Comparison of ENCODE assay signal across 22 cellular contexts in the genomic region with DNA sequence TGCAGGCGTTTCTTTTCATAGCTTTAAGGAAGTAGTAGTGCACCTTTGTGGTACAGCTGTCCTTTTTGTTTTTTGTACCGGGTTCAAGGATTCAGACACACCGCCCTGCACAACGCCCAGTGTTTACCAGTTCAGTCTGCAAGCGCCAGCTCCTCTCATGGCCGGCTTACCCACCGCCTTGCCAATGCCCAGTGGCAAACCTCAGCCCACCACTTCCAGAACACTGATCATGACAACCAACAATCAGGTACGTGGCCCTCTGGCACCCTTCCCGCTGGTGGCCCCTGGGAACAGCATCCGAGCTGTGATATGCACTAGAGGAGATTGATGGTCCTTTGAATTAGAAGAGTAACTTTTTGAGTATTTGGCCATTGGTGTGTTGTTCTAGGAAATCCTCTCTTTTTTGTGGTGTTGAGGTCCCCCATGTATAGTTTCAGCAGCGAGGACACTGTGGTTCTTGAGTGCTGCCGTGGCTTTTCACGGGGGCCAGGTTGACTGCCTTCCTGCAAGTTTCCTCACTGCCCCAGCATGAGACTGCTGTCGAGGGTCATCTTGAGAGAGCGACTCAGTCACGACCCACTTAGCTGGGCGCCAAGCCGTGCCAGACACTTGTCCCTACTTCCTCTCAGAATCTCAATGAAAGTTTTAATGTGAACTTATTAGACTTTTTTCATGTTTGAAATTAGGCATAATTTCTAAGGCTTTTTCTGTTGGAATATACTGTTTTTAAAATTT. TPM values are rescaled to one million over a fixed set of nuclear protein-coding genes. Genes with fewer than 3 reads are reported as not detected.
DNase-seq lines count a peak whose midpoint lies in the region; ATAC-seq and TF ChIP-seq lines count a peak whose summit lies in the region.
"Had no signal": no experiment of that assay in that cellular context is flagged by ENCODE, and none has a peak within 500 bp of the region (broad histone marks: within the 10 kb centered on the region; RNA-seq: fewer than 3 reads in every experiment).

No MANE protein-coding gene starts in this region.

- no peak overlapping the region for H3K4me3 ChIP-seq in trophoblast cell (ENCODE audit: low read depth, low read length)
- H3K4me3 ChIP-seq in suprapubic skin: no peak overlapping the region
- H3K4me3 ChIP-seq: BLaER1, GM23248 had no signal

- intact Hi-C loops in activated naive CD4-positive, alpha-beta T cell treated with anti-CD3 and anti-CD28 coated beads for 36 hours (cut with micrococcal nuclease): no loop called here

- H4K12ac ChIP-seq in trophoblast cell (ENCODE audit: low read depth, low read length): no peak overlapping the region

- CTCF ChIA-PET in activated naive CD4-positive, alpha-beta T cell treated with anti-CD3 and anti-CD28 coated beads for 36 hours (lab: Charles Lee): no interaction called here
- CTCF ChIA-PET in activated CD8-positive, alpha-beta T cell treated with anti-CD3 and anti-CD28 coated beads, Interleukin-2, amount 10 ng/mL, durations not matched to agents 7 days and 5 days (lab: Charles Lee): no interaction called here

- no peak overlapping the region for H3K14ac ChIP-seq in trophoblast cell (ENCODE audit: low read length)

- peak; percentile 3 for DNase-seq in activated naive CD4-positive, alpha-beta T cell treated with anti-CD3 and anti-CD28 coated beads, Interleukin-2, amount 50 U/mL, for 16 hours
- no peak for DNase-seq in activated naive CD4-positive, alpha-beta T cell treated with anti-CD3 and anti-CD28 coated beads for 36 hours
- no peak for DNase-seq in activated CD8-positive, alpha-beta T cell treated with anti-CD3 and anti-CD28 coated beads, Interleukin-2, amount 10 ng/mL, durations not matched to agents 7 days and 5 days
- DNase-seq in trophoblast cell: no peak
- peak; percentile 37 to 60 for DNase-seq in suprapubic skin (ENCODE audit: low spot score in 2 of 2)
- no peak for DNase-seq in DMS153 (lab: John Stamatoyannopoulos, UW)
- no peak for DNase-seq in Kasumi-1 (lab: John Stamatoyannopoulos, UW)
- DNase-seq: CD4-positive, CD25-positive, alpha-beta regulatory T cell; GM23248; H7; Karpas-422; NCI-H1092 treated with DMSO at 0.1 percent for 48 hours; NCI-H1436; NCI-H187; NCI-H2171 treated with DMSO at 0.1 percent for 48 hours; NCI-H345; NCI-H526; SHP77 treated with DMSO at 0.1 percent for 48 hours had no signal

- H3K4me3 Mint-ChIP-seq in activated naive CD4-positive, alpha-beta T cell treated with anti-CD3 and anti-CD28 coated beads for 36 hours: no peak overlapping the region
- H3K4me3 Mint-ChIP-seq in activated CD8-positive, alpha-beta T cell treated with anti-CD3 and anti-CD28 coated beads, Interleukin-2, amount 10 ng/mL, durations not matched to agents 7 days and 5 days: no peak overlapping the region
- H3K4me3 Mint-ChIP-seq: CD4-positive, CD25-positive, alpha-beta regulatory T cell had no signal

- no peak overlapping the region for H2BK5ac ChIP-seq in trophoblast cell (ENCODE audit: low read depth, low read length, poor library complexity)

- H3K27ac Mint-ChIP-seq in activated naive CD4-positive, alpha-beta T cell treated with anti-CD3 and anti-CD28 coated beads for 36 hours: no peak overlapping the region
- peak overlapping the region; percentile 44 for H3K27ac Mint-ChIP-seq in activated CD8-positive, alpha-beta T cell treated with anti-CD3 and anti-CD28 coated beads, Interleukin-2, amount 10 ng/mL, durations not matched to agents 7 days and 5 days

- H3K23ac ChIP-seq in trophoblast cell (ENCODE audit: low read length): no peak overlapping the region

- no peaks in the 10 kb centered on the region for H3K9me3 Mint-ChIP-seq in activated naive CD4-positive, alpha-beta T cell treated with anti-CD3 and anti-CD28 coated beads for 36 hours
- no peaks in the 10 kb centered on the region for H3K9me3 Mint-ChIP-seq in activated CD8-positive, alpha-beta T cell treated with anti-CD3 and anti-CD28 coated beads, Interleukin-2, amount 10 ng/mL, durations not matched to agents 7 days and 5 days (ENCODE audit: insufficient read depth)
- H3K9me3 Mint-ChIP-seq: CD4-positive, CD25-positive, alpha-beta regulatory T cell had no signal

- H2AFZ ChIP-seq in trophoblast cell (ENCODE audit: insufficient read depth, low read length, poor library complexity): no peak overlapping the region
- H2AFZ ChIP-seq: GM23248 had no signal

- no peak for TF ChIP-seq EP300 in suprapubic skin (IDR thresholded peaks at IDR 0.05)

- WGBS in trophoblast cell (ENCODE audit: extremely low coverage, insufficient coverage, insufficient read length): no CpG with 5 or more reads among the region's 18 CpGs
- 93% methylated on average over 18 of the region's 18 CpGs for WGBS in suprapubic skin

- no peak for TF ChIP-seq POLR2A in suprapubic skin (IDR thresholded peaks at IDR 0.05)

- no peak overlapping the region for H4K91ac ChIP-seq in trophoblast cell (ENCODE audit: low read depth, low read length)

- no peak overlapping the region for H2BK120ac ChIP-seq in trophoblast cell (ENCODE audit: insufficient read depth, low read length, poor library complexity)

- no peak overlapping the region for H2AK5ac ChIP-seq in trophoblast cell (ENCODE audit: low read length)

- H3K36me3 Mint-ChIP-seq in activated naive CD4-positive, alpha-beta T cell treated with anti-CD3 and anti-CD28 coated beads for 36 hours (ENCODE audit: low read depth): peaks cover 61% of the 10 kb centered on the region
- peaks cover 76% of the 10 kb centered on the region for H3K36me3 Mint-ChIP-seq in activated CD8-positive, alpha-beta T cell treated with anti-CD3 and anti-CD28 coated beads, Interleukin-2, amount 10 ng/mL, durations not matched to agents 7 days and 5 days (ENCODE audit: low read depth)

- H3K4me1 ChIP-seq in trophoblast cell (ENCODE audit: control insufficient read depth in 1 of 2, insufficient read depth in 2 of 2, low read length in 2 of 2) (no peaks in the 10 kb centered on the region), suprapubic skin (no peaks in the 10 kb centered on the region)
- H3K4me1 ChIP-seq: BLaER1 had no signal

- H3K27me3 ChIP-seq in trophoblast cell (ENCODE audit: insufficient read depth, low read length): no peaks in the 10 kb centered on the region
- H3K27me3 ChIP-seq in suprapubic skin: no peaks in the 10 kb centered on the region
- H3K27me3 ChIP-seq: BLaER1 had no signal

- peaks cover 2% of the 10 kb centered on the region for H3K4me1 Mint-ChIP-seq in activated naive CD4-positive, alpha-beta T cell treated with anti-CD3 and anti-CD28 coated beads for 36 hours (ENCODE audit: low read depth)
- H3K4me1 Mint-ChIP-seq in activated CD8-positive, alpha-beta T cell treated with anti-CD3 and anti-CD28 coated beads, Interleukin-2, amount 10 ng/mL, durations not matched to agents 7 days and 5 days (ENCODE audit: low read depth): peaks cover 17% of the 10 kb centered on the region

- no peaks in the 10 kb centered on the region for H3K79me1 ChIP-seq in trophoblast cell (ENCODE audit: low read length)

- H4K8ac ChIP-seq in trophoblast cell (ENCODE audit: low read depth, low read length): no peak overlapping the region

- peaks cover 64 to 73% of the 10 kb centered on the region in 2 experiments for H3K36me3 ChIP-seq in trophoblast cell (ENCODE audit: control insufficient read depth in 1 of 2, insufficient read depth in 2 of 2, low read length in 2 of 2)
- H3K36me3 ChIP-seq in suprapubic skin: peaks cover 81% of the 10 kb centered on the region

- no peak overlapping the region for H3K27ac ChIP-seq in trophoblast cell (ENCODE audit: low read depth, low read length)
- no peak overlapping the region for H3K27ac ChIP-seq in suprapubic skin
- H3K27ac ChIP-seq: BLaER1, GM23248, RWPE1 had no signal

- POLR2A ChIA-PET in activated CD8-positive, alpha-beta T cell treated with anti-CD3 and anti-CD28 coated beads, Interleukin-2, amount 10 ng/mL, durations not matched to agents 7 days and 5 days (lab: Charles Lee): no interaction called here

- no peaks in the 10 kb centered on the region for H3K27me3 Mint-ChIP-seq in activated naive CD4-positive, alpha-beta T cell treated with anti-CD3 and anti-CD28 coated beads for 36 hours (ENCODE audit: low read depth)
- no peaks in the 10 kb centered on the region for H3K27me3 Mint-ChIP-seq in activated CD8-positive, alpha-beta T cell treated with anti-CD3 and anti-CD28 coated beads, Interleukin-2, amount 10 ng/mL, durations not matched to agents 7 days and 5 days (ENCODE audit: low read depth)
- H3K27me3 Mint-ChIP-seq: CD4-positive, CD25-positive, alpha-beta regulatory T cell had no signal

- H2BK12ac ChIP-seq in trophoblast cell (ENCODE audit: low read length): no peak overlapping the region

- no peak overlapping the region for H3K4ac ChIP-seq in trophoblast cell (ENCODE audit: low read depth, low read length)

- no peak for ATAC-seq in activated CD8-positive, alpha-beta T cell treated with anti-CD3 and anti-CD28 coated beads, Interleukin-2, amount 10 ng/mL, durations not matched to agents 7 days and 5 days
- ATAC-seq in GM19023 (IDR thresholded peaks at IDR 0.05; ENCODE audit: unreplicated experiment): no peak
- ATAC-seq: HepG2 had no signal

- no peak overlapping the region for H3K4me2 ChIP-seq in trophoblast cell (ENCODE audit: low read length)
- H3K4me2 ChIP-seq: BLaER1 had no signal

- peak overlapping the region; percentile 30 for H3K9ac ChIP-seq in trophoblast cell (ENCODE audit: low read length)
- H3K9ac ChIP-seq: BLaER1, GM23248 had no signal

- peaks cover 2% of the 10 kb centered on the region for H3K9me3 ChIP-seq in trophoblast cell (ENCODE audit: insufficient read depth, low read depth, low read length)
- H3K9me3 ChIP-seq in suprapubic skin: no peaks in the 10 kb centered on the region
- H3K9me3 ChIP-seq: BLaER1 had no signal

- no peaks in the 10 kb centered on the region for H3K79me2 ChIP-seq in trophoblast cell (ENCODE audit: control insufficient read depth, insufficient read depth, low read length, poor library complexity)

- TF ChIP-seq CTCF in suprapubic skin (IDR thresholded peaks at IDR 0.05): no peak

- H3K18ac ChIP-seq in trophoblast cell (ENCODE audit: low read length): no peak overlapping the region

RNA-seq across cellular contexts. Expression of a gene that starts 37.9 kb away (rescaled TPM):
- 10 to 100 TPM; 30.0 to 30.2 TPM for total RNA-seq in activated naive CD4-positive, alpha-beta T cell treated with anti-CD3 and anti-CD28 coated beads for 36 hours
- 10 to 100 TPM; 43.1 to 45.5 TPM for total RNA-seq in activated CD8-positive, alpha-beta T cell treated with anti-CD3 and anti-CD28 coated beads, Interleukin-2, amount 10 ng/mL, durations not matched to agents 7 days and 5 days
- 27.5 and 27.8 TPM in 2 replicates for polyA plus RNA-seq in trophoblast cell (2013)
- total RNA-seq in suprapubic skin: 10 to 100 TPM; 36.4 to 67.3 (median 42.4) TPM

Comparison
In these comparisons a context has a peak if more than half of its experiments do, and no peak if none do; other contexts are left out.
1. DNase-seq: peak in activated naive CD4-positive, alpha-beta T cell treated with anti-CD3 and anti-CD28 coated beads, Interleukin-2, amount 50 U/mL, for 16 hours (single experiment) and suprapubic skin (2 of 2); none in activated naive CD4-positive, alpha-beta T cell treated with anti-CD3 and anti-CD28 coated beads for 36 hours (single experiment), activated CD8-positive, alpha-beta T cell treated with anti-CD3 and anti-CD28 coated beads, Interleukin-2, amount 10 ng/mL, durations not matched to agents 7 days and 5 days (single experiment), trophoblast cell (0 of 2), DMS153 (single experiment) and Kasumi-1 (0 of 2).